11 cellular contexts compared by ENCODE assay signal in the genomic region with DNA sequence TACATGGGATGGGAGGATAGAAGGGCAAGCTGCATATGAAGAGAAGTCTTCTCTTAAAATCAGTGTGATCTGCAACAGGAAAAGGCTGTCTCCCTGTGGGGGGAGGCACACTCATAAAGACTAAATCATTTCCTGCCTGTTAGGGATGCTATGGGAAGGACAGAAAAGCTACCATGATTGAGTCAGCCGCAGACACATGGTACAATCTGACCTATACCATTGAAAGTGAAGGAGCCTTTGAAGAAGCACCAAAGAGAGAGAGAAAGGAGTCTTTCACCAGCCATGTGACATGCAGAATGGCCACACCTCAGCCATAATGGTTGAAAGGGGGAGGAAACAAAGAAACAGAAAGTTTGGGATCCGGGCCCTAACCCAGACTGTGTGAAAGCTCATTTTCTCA.
DNase-seq lines count a peak whose midpoint lies in the region; TF ChIP-seq lines count a peak whose summit lies in the region.
"Had no signal": no experiment of that assay in that cellular context is flagged by ENCODE, and none has a peak within 500 bp of the region (broad histone marks: within the 10 kb centered on the region; RNA-seq: fewer than 3 reads in every experiment).

No MANE protein-coding gene starts in this region.

- peak; percentile 22 for DNase-seq in activated CD8-positive, alpha-beta memory T cell treated with anti-CD3 and anti-CD28 coated beads, Interleukin-2, amount 50 U/mL, for 4 hours
- DNase-seq in activated CD8-positive, alpha-beta memory T cell treated with anti-CD3 and anti-CD28 coated beads, Interleukin-2, amount 50 U/mL, for 48 hours = no peak
- DNase-seq in NCI-H226 (peak; percentile 68), brain microvascular endothelial cell (peak; percentile 72), NCI-H774 (lab: John Stamatoyannopoulos, UW) (no peak), NCI-H524 (lab: John Stamatoyannopoulos, UW) (no peak), NCI-H2107 treated with DMSO at 0.1 percent for 48 hours (lab: John Stamatoyannopoulos, UW; ENCODE audit: unreplicated experiment) (no peak)
- peak; percentile 40 for DNase-seq in stimulated activated CD8-positive, alpha-beta memory T cell treated with anti-CD3 and anti-CD28 coated beads, Interleukin-4, amount 100 ng/mL, for 48 hours
- DNase-seq: activated gamma-delta T cell, NCI-H446, spleen had no signal

- no peaks in the 10 kb centered on the region for H3K36me3 ChIP-seq in brain microvascular endothelial cell (replicated peaks)

- in situ Hi-C loops in brain microvascular endothelial cell (cut with HindIII; ENCODE audit: low pct_ligation_motif_present, low sequenced_read_pairs) = no loop called here

- no peaks in the 10 kb centered on the region for H3K27me3 ChIP-seq in brain microvascular endothelial cell (replicated peaks)
- H3K27me3 ChIP-seq: spleen had no signal

- TF ChIP-seq CTCF in brain microvascular endothelial cell (IDR thresholded peaks at IDR 0.05; ENCODE audit: low read depth, low read length, missing control alignments) = no peak

- no peak overlapping the region for H3K4me3 ChIP-seq in brain microvascular endothelial cell (ENCODE audit: low read depth, low read length)
- H3K4me3 ChIP-seq: spleen had no signal

- peak overlapping the region; percentile 18 for H3K27ac ChIP-seq in brain microvascular endothelial cell
- H3K27ac ChIP-seq: spleen had no signal

Comparison
In these comparisons a context has a peak if more than half of its experiments do, and no peak if none do; other contexts are left out.
1. DNase-seq: peak in activated CD8-positive, alpha-beta memory T cell treated with anti-CD3 and anti-CD28 coated beads, Interleukin-2, amount 50 U/mL, for 4 hours (single experiment), NCI-H226 (single experiment), brain microvascular endothelial cell (single experiment) and stimulated activated CD8-positive, alpha-beta memory T cell treated with anti-CD3 and anti-CD28 coated beads, Interleukin-4, amount 100 ng/mL, for 48 hours (single experiment); none in activated CD8-positive, alpha-beta memory T cell treated with anti-CD3 and anti-CD28 coated beads, Interleukin-2, amount 50 U/mL, for 48 hours (single experiment), NCI-H774 (single experiment), NCI-H524 (0 of 2) and NCI-H2107 treated with DMSO at 0.1 percent for 48 hours (single experiment).